ENCODE assay signal across 8 cellular contexts in genomic region chr11:57480409-57481137, GRCh38. TPM values are rescaled to one million over a fixed set of nuclear protein-coding genes. Genes with fewer than 3 reads are reported as not detected.
A peak's percentile ranks its signal among the peaks of the same experiment; 100 is the strongest.
DNase-seq lines count a peak whose midpoint lies in the region; ATAC-seq and TF ChIP-seq lines count a peak whose summit lies in the region.

No MANE protein-coding gene starts in this region.

- H3K9me3 ChIP-seq in A673 (ENCODE audit: low read depth, low read length, poor library complexity, severe bottlenecking): no peaks in the 10 kb centered on the region
- H3K9me3 ChIP-seq in gastrocnemius medialis: no peaks in the 10 kb centered on the region

- peaks cover 4% of the 10 kb centered on the region for H3K27me3 ChIP-seq in A673 (replicated peaks; ENCODE audit: insufficient read depth, low read depth, low read length, poor library complexity)
- H3K27me3 ChIP-seq in gastrocnemius medialis: peaks cover 6 to 9% (median 6%) of the 10 kb centered on the region in 3 donors

- intact Hi-C loops in A673 (cut with micrococcal nuclease; ENCODE audit: unreplicated experiment): loop anchor here (1.0 kb wide), 1 partner anchor 22 kb away; no protein-coding TSS in a partner anchor
- intact Hi-C loops in Right ventricle myocardium superior (cut with DNase I): no loop called here
- intact Hi-C loops in gastrocnemius medialis (cut with DNase I; ENCODE audit: low total_unique reads): loop anchor here (1.0 to 5.0 kb wide), 2 partner anchors 23 to 133 kb away; no protein-coding TSS in a partner anchor

- peaks cover 16% of the 10 kb centered on the region for H3K4me1 ChIP-seq in A673 (ENCODE audit: insufficient read depth, low read length, poor library complexity, severe bottlenecking)
- peaks cover 14 to 20% of the 10 kb centered on the region in 2 donors for H3K4me1 ChIP-seq in gastrocnemius medialis

- H3K4me3 ChIP-seq in A673 (ENCODE audit: low read depth, low read length, poor library complexity, severe bottlenecking): no peak overlapping the region
- no peak overlapping the region for H3K4me3 ChIP-seq in gastrocnemius medialis

- POLR2A ChIA-PET in A673 (lab: Charles Lee; ENCODE audit: low non-redundant PET): interaction anchor here (0.6 kb wide), 1 partner anchor 292 kb away, joined by 8 read pairs; no protein-coding TSS in a partner anchor

- TF ChIP-seq CTCF in A673 (conservative IDR thresholded peaks at IDR 0.05; ENCODE audit: low read depth, low read length): peak; percentile 96
- TF ChIP-seq CTCF in GM13976 (IDR thresholded peaks at IDR 0.05; ENCODE audit: borderline replicate concordance, control extremely low read depth, extremely low read depth, insufficient read depth, missing control alignments): peak; percentile 64
- peak in 4 of 5 experiments; percentile 41 to 78 (median 64) for TF ChIP-seq CTCF in gastrocnemius medialis (IDR thresholded peaks at IDR 0.05 in 4 of 5, conservative IDR thresholded peaks at IDR 0.05 in 1 of 5)

- peak; percentile 87 for DNase-seq in A673 (ENCODE audit: low spot score)
- DNase-seq in GM13976 (ENCODE audit: low spot score): peak; percentile 85
- peak; percentile 100 for DNase-seq in HuH-7 (ENCODE audit: low spot score)
- DNase-seq in RPMI8226: peak; percentile 85
- peak; percentile 47 for DNase-seq in activated effector memory CD4-positive, alpha-beta T cell treated with Interleukin-2 at 50 U/mL for 16 hours
- DNase-seq in Right ventricle myocardium superior: peak; percentile 80
- DNase-seq in gastrocnemius medialis: peak in 1 of 2 donors; percentile 43
- no peak for DNase-seq in amniotic stem cell (lab: John Stamatoyannopoulos, UW)

- TF ChIP-seq POLR2A in gastrocnemius medialis (IDR thresholded peaks at IDR 0.05): no peak

- in situ Hi-C loops in GM13976 (cut with MboI; ENCODE audit: low sequenced_read_pairs, unreplicated experiment) (no loop called here), gastrocnemius medialis (cut with MboI; ENCODE audit: low sequenced_read_pairs in 4 of 4) (loop anchor here in 1 of 4 donors (25.0 kb wide), 1 partner anchor 143 kb away; the partner anchor contains the start of genes P2RX3 and SSRP1)

- no TSS peak for BruUV-seq in A673 (replicated peaks; lab: Mats Ljungman, UMichigan)

- CTCF ChIA-PET in A673 (lab: Charles Lee): interaction anchor here (0.7 to 1.0 kb wide), 3 partner anchors 22 to 135 kb away, joined by 3 to 4 read pairs (median 3); no protein-coding TSS in a partner anchor

- H3K27ac ChIP-seq in A673 (ENCODE audit: low read depth, low read length, poor library complexity, severe bottlenecking): no peak overlapping the region
- H3K27ac ChIP-seq in gastrocnemius medialis: no peak overlapping the region

- H3K36me3 ChIP-seq in A673 (ENCODE audit: insufficient read depth, low read length, poor library complexity, severe bottlenecking) (no peaks in the 10 kb centered on the region), gastrocnemius medialis (peaks cover 0 to 14% of the 10 kb centered on the region in 2 donors)

- ATAC-seq in Right ventricle myocardium superior (ENCODE audit: poor library complexity) (peak; percentile 35), gastrocnemius medialis (peak in 1 of 2 donors; percentile 34)

RNA-seq across cellular contexts. Expression of gene RTN4RL2, which starts 20.2 kb away (rescaled TPM):
- total RNA-seq in A673 (2021): 5.2 and 7.0 TPM in 2 replicates
- total RNA-seq in Right ventricle myocardium superior: 1.9 TPM
- total RNA-seq in gastrocnemius medialis: 1 to 10 TPM in 1 of 4 donors, under 1 TPM in 3; 0.13 to 2.8 (median 0.77) TPM

RNA-seq across cellular contexts. Expression of gene SLC43A1, which starts 34.9 kb away (rescaled TPM):
- total RNA-seq in A673 (2021) (18.4 and 20.5 TPM in 2 replicates), Right ventricle myocardium superior (5.4 TPM), gastrocnemius medialis (10 to 100 TPM in 3 of 4 donors, 1 to 10 TPM in 1; 7.4 to 35.1 (median 15.8) TPM)

RNA-seq across cellular contexts. Expression of gene TIMM10, which starts 50.0 kb away (rescaled TPM):
- total RNA-seq in A673 (2021): 165 and 176 TPM in 2 replicates
- 64.8 TPM for total RNA-seq in Right ventricle myocardium superior
- 10 to 100 TPM; 45.4 to 61.7 (median 49.5) TPM for total RNA-seq in gastrocnemius medialis

RNA-seq across cellular contexts. Expression of gene SLC43A3, which starts 53.7 kb away (rescaled TPM):
- total RNA-seq in A673 (2021) (89.1 and 142 TPM in 2 replicates), Right ventricle myocardium superior (20.0 TPM), gastrocnemius medialis (10 to 100 TPM; 13.9 to 22.5 (median 20.3) TPM)

RNA-seq across cellular contexts. Expression of gene SMTNL1, which starts 56.8 kb away (rescaled TPM):
- total RNA-seq in A673 (2021) (not detected in 2 replicates), Right ventricle myocardium superior (not detected), gastrocnemius medialis (10 to 100 TPM; 23.0 to 52.7 (median 43.4) TPM)
